In genomic region chr16:5032748-5033167, GRCh38 we compare ENCODE assay signal across 8 cellular contexts. TPM values are rescaled to one million over a fixed set of nuclear protein-coding genes. Genes with fewer than 3 reads are reported as not detected.
DNase-seq lines count a peak whose midpoint lies in the region; ATAC-seq, FAIRE-seq and TF ChIP-seq lines count a peak whose summit lies in the region.

No MANE protein-coding gene starts in this region.

- H3K27ac ChIP-seq in left lung (no peak overlapping the region), thymus (ENCODE audit: low read depth) (no peak overlapping the region), adrenal gland (peak overlapping the region in 1 of 5 donors; percentile 84)

- WGBS in thymus, result 64% methylated on average over 12 of the region's 12 CpGs
- WGBS in adrenal gland, 4 donors, result 22 to 39% (median 27%) methylated on average over 9 to 12 of the region's 12 CpGs

- H3K4me1 ChIP-seq in left lung, result peaks cover 14 to 17% of the 10 kb centered on the region in 2 donors
- H3K4me1 ChIP-seq in thymus (ENCODE audit: control insufficient read depth, insufficient read depth, low read length), result peaks cover 14% of the 10 kb centered on the region
- peaks cover 0 to 16% of the 10 kb centered on the region in 2 donors for H3K4me1 ChIP-seq in adrenal gland (replicated peaks in 1 of 2)

- H3K4me3 ChIP-seq in astrocyte of the cerebellum (ENCODE audit: low read depth, low read length), result peak overlapping the region; percentile 73
- peak overlapping the region; percentile 75 to 96 for H3K4me3 ChIP-seq in left lung
- peak overlapping the region; percentile 90 for H3K4me3 ChIP-seq in thymus (ENCODE audit: low read length)
- H3K4me3 ChIP-seq in adrenal gland, result peak overlapping the region in 2 of 4 donors; percentile 65 to 94

- H3K27ac Mint-ChIP-seq in activated T-cell treated with anti-CD3 and anti-CD28 coated beads, Interleukin-2, amount 50 U/mL, for 72 hours, result no peak overlapping the region

- H3K9me3 ChIP-seq in left lung, result no peaks in the 10 kb centered on the region
- H3K9me3 ChIP-seq in thymus (ENCODE audit: control insufficient read depth), result no peaks in the 10 kb centered on the region
- H3K9me3 ChIP-seq in adrenal gland (replicated peaks in 1 of 3), result no peaks in the 10 kb centered on the region

- H3K36me3 Mint-ChIP-seq in activated T-cell treated with anti-CD3 and anti-CD28 coated beads, Interleukin-2, amount 50 U/mL, for 72 hours (ENCODE audit: insufficient read depth in 2 of 2), result no peaks in the 10 kb centered on the region

- TF ChIP-seq POLR2A in adrenal gland (IDR thresholded peaks at IDR 0.05), result no peak

- H3K27me3 ChIP-seq in left lung, result no peaks in the 10 kb centered on the region
- no peaks in the 10 kb centered on the region for H3K27me3 ChIP-seq in thymus (ENCODE audit: control insufficient read depth, insufficient read depth)
- no peaks in the 10 kb centered on the region for H3K27me3 ChIP-seq in adrenal gland

- no peak for TF ChIP-seq CTCF in astrocyte of the cerebellum (IDR thresholded peaks at IDR 0.05; ENCODE audit: low read depth, low read length, missing control alignments)
- TF ChIP-seq CTCF in left lung (IDR thresholded peaks at IDR 0.05), result no peak
- TF ChIP-seq CTCF in D721Med (IDR thresholded peaks at IDR 0.05; ENCODE audit: insufficient read depth, missing control alignments), result no peak
- no peak for TF ChIP-seq CTCF in adrenal gland (IDR thresholded peaks at IDR 0.05)

- peaks cover 0 to 27% of the 10 kb centered on the region in 2 donors for H3K36me3 ChIP-seq in left lung
- H3K36me3 ChIP-seq in thymus (ENCODE audit: control insufficient read depth, insufficient read depth), result peaks cover 12% of the 10 kb centered on the region
- peaks cover 0 to 16% of the 10 kb centered on the region in 2 donors for H3K36me3 ChIP-seq in adrenal gland (replicated peaks in 1 of 2)

- DNase-seq in activated T-cell treated with anti-CD3 and anti-CD28 coated beads, Interleukin-2, amount 50 U/mL, for 72 hours, result no peak
- DNase-seq in activated T-cell treated with anti-CD3 and anti-CD28 coated beads for 4 hours (no peak), astrocyte of the cerebellum (ENCODE audit: low read depth) (no peak), left lung (no peak), D721Med (ENCODE audit: insufficient read length, low spot score) (no peak), adrenal gland (no peak)

- FAIRE-seq in D721Med (lab: Jason Lieb, UNC), result no peak

- peak overlapping the region; percentile 83 to 90 for H3K4me3 Mint-ChIP-seq in activated T-cell treated with anti-CD3 and anti-CD28 coated beads, Interleukin-2, amount 50 U/mL, for 72 hours

- intact Hi-C loops in left lung (cut with DNase I), result no loop called here
- intact Hi-C loops in adrenal gland (cut with DNase I), result loop anchor here in 1 of 2 donors (5.0 kb wide), 1 partner anchor 75 kb away; the partner anchor contains the start of gene SEC14L5

- H3K27me3 Mint-ChIP-seq in activated T-cell treated with anti-CD3 and anti-CD28 coated beads, Interleukin-2, amount 50 U/mL, for 72 hours (ENCODE audit: low read depth), result no peaks in the 10 kb centered on the region

- H3K4me1 Mint-ChIP-seq in activated T-cell treated with anti-CD3 and anti-CD28 coated beads, Interleukin-2, amount 50 U/mL, for 72 hours (ENCODE audit: low read depth), result peaks cover 24% of the 10 kb centered on the region

- ATAC-seq in activated T-cell treated with anti-CD3 and anti-CD28 coated beads, Interleukin-2, amount 50 U/mL, for 72 hours (replicated peaks in 1 of 2), result no peak
- ATAC-seq in left lung (no peak), GM18873 (IDR thresholded peaks at IDR 0.05; ENCODE audit: low FRiP score, unreplicated experiment) (no peak)

- in situ Hi-C loops in astrocyte of the cerebellum (cut with HindIII; ENCODE audit: low sequenced_read_pairs), result no loop called here

- no peaks in the 10 kb centered on the region for H3K9me3 Mint-ChIP-seq in activated T-cell treated with anti-CD3 and anti-CD28 coated beads, Interleukin-2, amount 50 U/mL, for 72 hours

RNA-seq across cellular contexts. Expression of gene NAGPA, which starts 1.0 kb away (rescaled TPM):
- total RNA-seq in activated T-cell treated with anti-CD3 and anti-CD28 coated beads, Interleukin-2, amount 50 U/mL, for 72 hours, result 1 to 10 TPM; 7.1 to 8.4 TPM
- total RNA-seq in left lung (10 to 100 TPM in 1 of 2 donors, 1 to 10 TPM in 1; 9.6 to 21.0 TPM), adrenal gland (10 to 100 TPM in 7 of 8 donors, 1 to 10 TPM in 1; 6.9 to 47.8 (median 30.2) TPM)
- polyA plus RNA-seq in thymus (10.3 TPM), adrenal gland (10 to 100 TPM in 2 of 3 donors, 1 to 10 TPM in 1; 4.5 to 23.9 (median 18.9) TPM)

RNA-seq across cellular contexts. Expression of gene C16orf89, which starts 33.0 kb away (rescaled TPM):
- total RNA-seq in activated T-cell treated with anti-CD3 and anti-CD28 coated beads, Interleukin-2, amount 50 U/mL, for 72 hours, result not detected
- total RNA-seq in left lung, result 100 to 1,000 TPM in 1 of 2 donors, 10 to 100 TPM in 1; 67.0 to 209 TPM
- polyA plus RNA-seq in thymus, result 0.71 TPM
- 10 to 100 TPM in 1 of 8 donors, 1 to 10 TPM in 7; 1.3 to 27.9 (median 4.6) TPM for total RNA-seq in adrenal gland
- 10 to 100 TPM in 1 of 3 donors, 1 to 10 TPM in 2; 2.1 to 14.1 (median 6.3) TPM for polyA plus RNA-seq in adrenal gland

RNA-seq across cellular contexts. Expression of gene ALG1, which starts 38.9 kb away (rescaled TPM):
- 10 to 100 TPM; 15.0 to 16.7 TPM for total RNA-seq in activated T-cell treated with anti-CD3 and anti-CD28 coated beads, Interleukin-2, amount 50 U/mL, for 72 hours
- total RNA-seq in left lung (10 to 100 TPM; 28.5 to 39.0 TPM), adrenal gland (100 to 1,000 TPM in 1 of 8 donors, 10 to 100 TPM in 7; 30.8 to 207 (median 44.4) TPM)
- polyA plus RNA-seq in thymus (20.1 TPM), adrenal gland (10 to 100 TPM; 19.2 to 43.2 (median 20.3) TPM)
